Comparison of ENCODE assay signal across 1 cellular context in genomic region chr10:30784896-30785605, GRCh38.
A peak's percentile ranks its signal among the peaks of the same experiment; 100 is the strongest.
TF ChIP-seq lines count a peak whose summit lies in the region.

No MANE protein-coding gene starts in this region.

TF ChIP-seq in WTC11, 78 proteins besides CTCF, POLR2A, EP300 and RAD21 (continued from another document and continues in another):
- TF ChIP-seq, protein P1, sequence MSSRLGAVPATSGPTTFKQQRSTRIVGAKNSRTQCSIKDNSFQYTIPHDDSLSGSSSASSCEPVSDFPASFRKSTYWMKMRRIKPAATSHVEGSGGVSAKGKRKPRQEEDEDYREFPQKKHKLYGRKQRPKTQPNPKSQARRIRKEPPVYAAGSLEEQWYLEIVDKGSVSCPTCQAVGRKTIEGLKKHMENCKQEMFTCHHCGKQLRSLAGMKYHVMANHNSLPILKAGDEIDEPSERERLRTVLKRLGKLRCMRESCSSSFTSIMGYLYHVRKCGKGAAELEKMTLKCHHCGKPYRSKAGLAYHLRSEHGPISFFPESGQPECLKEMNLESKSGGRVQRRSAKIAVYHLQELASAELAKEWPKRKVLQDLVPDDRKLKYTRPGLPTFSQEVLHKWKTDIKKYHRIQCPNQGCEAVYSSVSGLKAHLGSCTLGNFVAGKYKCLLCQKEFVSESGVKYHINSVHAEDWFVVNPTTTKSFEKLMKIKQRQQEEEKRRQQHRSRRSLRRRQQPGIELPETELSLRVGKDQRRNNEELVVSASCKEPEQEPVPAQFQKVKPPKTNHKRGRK (CRISPR knock-in tag; IDR thresholded peaks at IDR 0.05; ENCODE audit: borderline replicate concordance): no peak
- no peak for TF ChIP-seq TCF7 (CRISPR knock-in tag; IDR thresholded peaks at IDR 0.05; ENCODE audit: low read depth)
- TF ChIP-seq TEAD4 (CRISPR knock-in tag; IDR thresholded peaks at IDR 0.05): no peak
- no peak for TF ChIP-seq ZNF138 (CRISPR knock-in tag; conservative IDR thresholded peaks at IDR 0.05)
- TF ChIP-seq CREM (CRISPR knock-in tag; IDR thresholded peaks at IDR 0.05): peak; percentile 70; the same call in 1 of the 2 replicates
- TF ChIP-seq ZNF396 (CRISPR knock-in tag; IDR thresholded peaks at IDR 0.05; ENCODE audit: borderline replicate concordance): no peak
- TF ChIP-seq ZNF671 (CRISPR knock-in tag; IDR thresholded peaks at IDR 0.05): no peak
- no peak for TF ChIP-seq GTF2I (CRISPR knock-in tag; conservative IDR thresholded peaks at IDR 0.05)
- no peak for TF ChIP-seq HMGA2 (CRISPR knock-in tag; IDR thresholded peaks at IDR 0.05)
- no peak for TF ChIP-seq OVOL2 (CRISPR knock-in tag; IDR thresholded peaks at IDR 0.05; ENCODE audit: borderline replicate concordance)
- TF ChIP-seq, protein P2, sequence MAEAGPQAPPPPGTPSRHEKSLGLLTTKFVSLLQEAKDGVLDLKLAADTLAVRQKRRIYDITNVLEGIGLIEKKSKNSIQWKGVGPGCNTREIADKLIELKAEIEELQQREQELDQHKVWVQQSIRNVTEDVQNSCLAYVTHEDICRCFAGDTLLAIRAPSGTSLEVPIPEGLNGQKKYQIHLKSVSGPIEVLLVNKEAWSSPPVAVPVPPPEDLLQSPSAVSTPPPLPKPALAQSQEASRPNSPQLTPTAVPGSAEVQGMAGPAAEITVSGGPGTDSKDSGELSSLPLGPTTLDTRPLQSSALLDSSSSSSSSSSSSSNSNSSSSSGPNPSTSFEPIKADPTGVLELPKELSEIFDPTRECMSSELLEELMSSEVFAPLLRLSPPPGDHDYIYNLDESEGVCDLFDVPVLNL (CRISPR knock-in tag; IDR thresholded peaks at IDR 0.05; ENCODE audit: borderline replicate concordance, low read depth): no peak
- no peak for TF ChIP-seq ZMAT4 (CRISPR knock-in tag; IDR thresholded peaks at IDR 0.05)
- no peak for TF ChIP-seq ATF1 (CRISPR knock-in tag; IDR thresholded peaks at IDR 0.05)
- no peak for TF ChIP-seq RELA (CRISPR knock-in tag; IDR thresholded peaks at IDR 0.05; ENCODE audit: borderline replicate concordance)
- TF ChIP-seq CBFB (CRISPR knock-in tag; IDR thresholded peaks at IDR 0.05; ENCODE audit: low read depth): no peak
- TF ChIP-seq, protein P3, sequence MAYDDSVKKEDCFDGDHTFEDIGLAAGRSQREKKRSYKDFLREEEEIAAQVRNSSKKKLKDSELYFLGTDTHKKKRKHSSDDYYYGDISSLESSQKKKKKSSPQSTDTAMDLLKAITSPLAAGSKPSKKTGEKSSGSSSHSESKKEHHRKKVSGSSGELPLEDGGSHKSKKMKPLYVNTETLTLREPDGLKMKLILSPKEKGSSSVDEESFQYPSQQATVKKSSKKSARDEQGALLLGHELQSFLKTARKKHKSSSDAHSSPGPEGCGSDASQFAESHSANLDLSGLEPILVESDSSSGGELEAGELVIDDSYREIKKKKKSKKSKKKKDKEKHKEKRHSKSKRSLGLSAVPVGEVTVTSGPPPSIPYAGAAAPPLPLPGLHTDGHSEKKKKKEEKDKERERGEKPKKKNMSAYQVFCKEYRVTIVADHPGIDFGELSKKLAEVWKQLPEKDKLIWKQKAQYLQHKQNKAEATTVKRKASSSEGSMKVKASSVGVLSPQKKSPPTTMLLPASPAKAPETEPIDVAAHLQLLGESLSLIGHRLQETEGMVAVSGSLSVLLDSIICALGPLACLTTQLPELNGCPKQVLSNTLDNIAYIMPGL (CRISPR knock-in tag; IDR thresholded peaks at IDR 0.05): peak; percentile 71; the same call in 1 of the 2 replicates
- TF ChIP-seq SOX15 (CRISPR knock-in tag; IDR thresholded peaks at IDR 0.05): no peak
- no peak for TF ChIP-seq TP53 (CRISPR knock-in tag; IDR thresholded peaks at IDR 0.05)
- TF ChIP-seq, protein P4, sequence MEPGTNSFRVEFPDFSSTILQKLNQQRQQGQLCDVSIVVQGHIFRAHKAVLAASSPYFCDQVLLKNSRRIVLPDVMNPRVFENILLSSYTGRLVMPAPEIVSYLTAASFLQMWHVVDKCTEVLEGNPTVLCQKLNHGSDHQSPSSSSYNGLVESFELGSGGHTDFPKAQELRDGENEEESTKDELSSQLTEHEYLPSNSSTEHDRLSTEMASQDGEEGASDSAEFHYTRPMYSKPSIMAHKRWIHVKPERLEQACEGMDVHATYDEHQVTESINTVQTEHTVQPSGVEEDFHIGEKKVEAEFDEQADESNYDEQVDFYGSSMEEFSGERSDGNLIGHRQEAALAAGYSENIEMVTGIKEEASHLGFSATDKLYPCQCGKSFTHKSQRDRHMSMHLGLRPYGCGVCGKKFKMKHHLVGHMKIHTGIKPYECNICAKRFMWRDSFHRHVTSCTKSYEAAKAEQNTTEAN (CRISPR knock-in tag; IDR thresholded peaks at IDR 0.05): no peak
- no peak; the same call in 1 of the 2 replicates for TF ChIP-seq USF2 (CRISPR knock-in tag; IDR thresholded peaks at IDR 0.05)
- TF ChIP-seq EMX1 (CRISPR knock-in tag; IDR thresholded peaks at IDR 0.05): no peak
- TF ChIP-seq NFATC4 (CRISPR knock-in tag; IDR thresholded peaks at IDR 0.05): no peak
- TF ChIP-seq SP1 (CRISPR knock-in tag; conservative IDR thresholded peaks at IDR 0.05): peak; percentile 58
- no peak for TF ChIP-seq ZBTB21 (CRISPR knock-in tag; IDR thresholded peaks at IDR 0.05; ENCODE audit: borderline replicate concordance)
- TF ChIP-seq FOXP4 (CRISPR knock-in tag; IDR thresholded peaks at IDR 0.05): no peak
- TF ChIP-seq, protein P5, sequence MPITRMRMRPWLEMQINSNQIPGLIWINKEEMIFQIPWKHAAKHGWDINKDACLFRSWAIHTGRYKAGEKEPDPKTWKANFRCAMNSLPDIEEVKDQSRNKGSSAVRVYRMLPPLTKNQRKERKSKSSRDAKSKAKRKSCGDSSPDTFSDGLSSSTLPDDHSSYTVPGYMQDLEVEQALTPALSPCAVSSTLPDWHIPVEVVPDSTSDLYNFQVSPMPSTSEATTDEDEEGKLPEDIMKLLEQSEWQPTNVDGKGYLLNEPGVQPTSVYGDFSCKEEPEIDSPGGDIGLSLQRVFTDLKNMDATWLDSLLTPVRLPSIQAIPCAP (CRISPR knock-in tag; IDR thresholded peaks at IDR 0.05): no peak
- no peak for TF ChIP-seq ZNF317 (CRISPR knock-in tag; IDR thresholded peaks at IDR 0.05; ENCODE audit: borderline replicate concordance, low read depth)
- TF ChIP-seq ZSCAN18 (CRISPR knock-in tag; IDR thresholded peaks at IDR 0.05): no peak
- TF ChIP-seq MAX (CRISPR knock-in tag; IDR thresholded peaks at IDR 0.05): peak; percentile 57
- no peak for TF ChIP-seq ZNF219 (CRISPR knock-in tag; IDR thresholded peaks at IDR 0.05; ENCODE audit: borderline replicate concordance)
- TF ChIP-seq KAT7 (CRISPR knock-in tag; IDR thresholded peaks at IDR 0.05; ENCODE audit: borderline replicate concordance): 0 out of 2 replicates have a peak, but pooled peaks have one; percentile 55
- no peak for TF ChIP-seq GRHL2 (CRISPR knock-in tag; IDR thresholded peaks at IDR 0.05; ENCODE audit: insufficient replicate concordance, severe bottlenecking)
- TF ChIP-seq ZNF532 (CRISPR knock-in tag; IDR thresholded peaks at IDR 0.05; ENCODE audit: borderline replicate concordance): no peak
- TF ChIP-seq, protein P6, sequence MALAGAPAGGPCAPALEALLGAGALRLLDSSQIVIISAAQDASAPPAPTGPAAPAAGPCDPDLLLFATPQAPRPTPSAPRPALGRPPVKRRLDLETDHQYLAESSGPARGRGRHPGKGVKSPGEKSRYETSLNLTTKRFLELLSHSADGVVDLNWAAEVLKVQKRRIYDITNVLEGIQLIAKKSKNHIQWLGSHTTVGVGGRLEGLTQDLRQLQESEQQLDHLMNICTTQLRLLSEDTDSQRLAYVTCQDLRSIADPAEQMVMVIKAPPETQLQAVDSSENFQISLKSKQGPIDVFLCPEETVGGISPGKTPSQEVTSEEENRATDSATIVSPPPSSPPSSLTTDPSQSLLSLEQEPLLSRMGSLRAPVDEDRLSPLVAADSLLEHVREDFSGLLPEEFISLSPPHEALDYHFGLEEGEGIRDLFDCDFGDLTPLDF (CRISPR knock-in tag; IDR thresholded peaks at IDR 0.05): no peak
- TF ChIP-seq, protein P7, sequence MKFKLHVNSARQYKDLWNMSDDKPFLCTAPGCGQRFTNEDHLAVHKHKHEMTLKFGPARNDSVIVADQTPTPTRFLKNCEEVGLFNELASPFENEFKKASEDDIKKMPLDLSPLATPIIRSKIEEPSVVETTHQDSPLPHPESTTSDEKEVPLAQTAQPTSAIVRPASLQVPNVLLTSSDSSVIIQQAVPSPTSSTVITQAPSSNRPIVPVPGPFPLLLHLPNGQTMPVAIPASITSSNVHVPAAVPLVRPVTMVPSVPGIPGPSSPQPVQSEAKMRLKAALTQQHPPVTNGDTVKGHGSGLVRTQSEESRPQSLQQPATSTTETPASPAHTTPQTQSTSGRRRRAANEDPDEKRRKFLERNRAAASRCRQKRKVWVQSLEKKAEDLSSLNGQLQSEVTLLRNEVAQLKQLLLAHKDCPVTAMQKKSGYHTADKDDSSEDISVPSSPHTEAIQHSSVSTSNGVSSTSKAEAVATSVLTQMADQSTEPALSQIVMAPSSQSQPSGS (CRISPR knock-in tag; IDR thresholded peaks at IDR 0.05; ENCODE audit: borderline replicate concordance, low read depth): no peak
- no peak for TF ChIP-seq FOXK1 (CRISPR knock-in tag; IDR thresholded peaks at IDR 0.05)
